Comparison of ENCODE assay signal across 19 cellular contexts in the genomic region with DNA sequence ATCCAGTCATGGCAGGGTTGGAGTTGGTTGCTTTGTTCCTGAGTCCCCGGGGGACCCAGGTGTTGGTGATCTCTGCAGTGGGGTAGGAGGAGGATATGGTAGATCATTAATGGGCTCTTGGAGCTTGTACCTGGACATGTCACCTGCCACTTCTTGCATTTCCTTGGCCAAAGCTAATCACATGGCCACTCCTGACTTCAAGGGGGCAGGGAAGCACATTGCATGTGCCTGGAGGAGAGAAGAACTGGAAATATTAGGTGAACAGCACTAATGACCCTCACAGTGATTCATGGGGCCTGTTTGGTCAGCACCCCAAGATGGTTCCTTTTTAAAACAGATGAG.
DNase-seq lines count a peak whose midpoint lies in the region; ATAC-seq and TF ChIP-seq lines count a peak whose summit lies in the region.
"Had no signal": no experiment of that assay in that cellular context is flagged by ENCODE, and none has a peak within 500 bp of the region (broad histone marks: within the 10 kb centered on the region; RNA-seq: fewer than 3 reads in every experiment).

No MANE protein-coding gene starts in this region.

- H4K20me1 ChIP-seq in GM23248 (ENCODE audit: insufficient read depth): no peaks in the 10 kb centered on the region

- H3K27ac ChIP-seq in GM23248 (peak overlapping the region; percentile 82; the same call in 1 of the 2 replicates), brain microvascular endothelial cell (peak overlapping the region; percentile 0), mesenchymal stem cell (ENCODE audit: low read length, poor library complexity, severe bottlenecking) (peak overlapping the region; percentile 58), stomach smooth muscle (ENCODE audit: low read length) (peak overlapping the region; percentile 66)

- H3K27me3 ChIP-seq in GM23248 (replicated peaks; ENCODE audit: insufficient read depth) (no peaks in the 10 kb centered on the region), brain microvascular endothelial cell (replicated peaks) (no peaks in the 10 kb centered on the region), mesenchymal stem cell (ENCODE audit: control insufficient read depth in 1 of 2, insufficient read depth in 1 of 2, low read length in 2 of 2) (no peaks in the 10 kb centered on the region), stomach smooth muscle (ENCODE audit: control insufficient read depth in 1 of 2, insufficient read depth in 2 of 2, low read length in 2 of 2) (no peaks in the 10 kb centered on the region)

- H3K9me2 ChIP-seq in GM23248 (ENCODE audit: insufficient read depth): no peaks in the 10 kb centered on the region

- H3K4me2 ChIP-seq in GM23248 (ENCODE audit: unreplicated experiment) (no peak overlapping the region), mesenchymal stem cell (ENCODE audit: low read length, poor library complexity, severe bottlenecking) (no peak overlapping the region)

- H3F3A ChIP-seq in GM23248 (ENCODE audit: insufficient read depth): peaks cover 19% of the 10 kb centered on the region

- H4K91ac ChIP-seq in mesenchymal stem cell (ENCODE audit: low read length): no peak overlapping the region

- no peak for TF ChIP-seq CTCF in brain microvascular endothelial cell (IDR thresholded peaks at IDR 0.05; ENCODE audit: low read depth, low read length, missing control alignments)

- H3K9ac ChIP-seq in GM23248 (no peak overlapping the region), mesenchymal stem cell (ENCODE audit: low read length) (no peak overlapping the region), stomach smooth muscle (ENCODE audit: low read length in 2 of 2) (no peak overlapping the region)

- no peak overlapping the region for H4K8ac ChIP-seq in mesenchymal stem cell (ENCODE audit: low read length)

- H3K14ac ChIP-seq in mesenchymal stem cell (ENCODE audit: low read length in 2 of 2): no peak overlapping the region

- WGBS in GM23248 (ENCODE audit: low coverage in 1 of 2, low lambda C conversion rate in 2 of 2, missing lambda C conversion rate in 2 of 2), 2 experiments: 92 to 100% methylated on average over 1 of the region's 1 CpG
- 58% methylated on average over 1 of the region's 1 CpG for WGBS in mesenchymal stem cell

- H2BK12ac ChIP-seq in mesenchymal stem cell (ENCODE audit: low read length in 2 of 2): no peak overlapping the region

- H3K79me1 ChIP-seq in mesenchymal stem cell (replicated peaks; ENCODE audit: low read length, poor library complexity, severe bottlenecking): peaks cover 12% of the 10 kb centered on the region

- no peaks in the 10 kb centered on the region for H3K79me2 ChIP-seq in GM23248 (ENCODE audit: insufficient read depth)

- H3K4me3 ChIP-seq in GM23248: no peak overlapping the region
- H3K4me3 ChIP-seq in brain microvascular endothelial cell (ENCODE audit: low read depth, low read length): no peak overlapping the region
- no peak overlapping the region for H3K4me3 ChIP-seq in mesenchymal stem cell (ENCODE audit: insufficient read depth in 1 of 2, low read depth in 1 of 2, low read length in 2 of 2)
- no peak overlapping the region for H3K4me3 ChIP-seq in stomach smooth muscle (ENCODE audit: low read length in 2 of 2)
- H3K4me3 ChIP-seq: K562 had no signal

- ATAC-seq in HG03280 (IDR thresholded peaks at IDR 0.05; ENCODE audit: unreplicated experiment) (no peak), HG03025 (IDR thresholded peaks at IDR 0.05; ENCODE audit: low FRiP score, unreplicated experiment) (no peak)
- ATAC-seq: activated CD4-positive, CD25-positive, alpha-beta regulatory T cell treated with anti-CD3 and anti-CD28 coated beads, Interleukin-2, amount 50 U/mL, for 24 hours; K562 had no signal

- H2AFZ ChIP-seq in GM23248 (no peak overlapping the region), mesenchymal stem cell (ENCODE audit: low read depth, low read length) (no peak overlapping the region)

- no peak overlapping the region for H3K4ac ChIP-seq in mesenchymal stem cell (ENCODE audit: low read depth in 1 of 2, low read length in 2 of 2)

- H3K36me3 ChIP-seq in GM23248 (ENCODE audit: low read depth) (no peaks in the 10 kb centered on the region), brain microvascular endothelial cell (replicated peaks) (no peaks in the 10 kb centered on the region), mesenchymal stem cell (ENCODE audit: control insufficient read depth in 1 of 2, insufficient read depth in 2 of 2, low read depth in 1 of 2, low read length in 2 of 2) (peaks cover 0 to 3% of the 10 kb centered on the region in 2 experiments), stomach smooth muscle (ENCODE audit: control insufficient read depth in 2 of 2, insufficient read depth in 2 of 2, low read length in 2 of 2) (no peaks in the 10 kb centered on the region)

- no peak overlapping the region for H2BK5ac ChIP-seq in mesenchymal stem cell (ENCODE audit: low read depth, low read length, poor library complexity, severe bottlenecking)

- peak overlapping the region; percentile 34 for H2AK5ac ChIP-seq in mesenchymal stem cell (ENCODE audit: low read length, severe bottlenecking)

- H3K4me1 ChIP-seq in GM23248 (ENCODE audit: insufficient read depth) (peaks cover 48% of the 10 kb centered on the region), mesenchymal stem cell (ENCODE audit: control insufficient read depth, insufficient read depth, low read depth, low read length) (peaks cover 39% of the 10 kb centered on the region), stomach smooth muscle (ENCODE audit: control insufficient read depth, insufficient read depth, low read length) (peaks cover 38% of the 10 kb centered on the region)

- no peak overlapping the region for H3K18ac ChIP-seq in mesenchymal stem cell (ENCODE audit: low read depth in 1 of 2, low read length in 2 of 2)

- no peaks in the 10 kb centered on the region for H3K9me3 ChIP-seq in GM23248 (ENCODE audit: low read depth)
- H3K9me3 ChIP-seq in mesenchymal stem cell (ENCODE audit: control insufficient read depth, low read length): no peaks in the 10 kb centered on the region
- no peaks in the 10 kb centered on the region for H3K9me3 ChIP-seq in stomach smooth muscle (ENCODE audit: control insufficient read depth in 2 of 2, low read length in 2 of 2)

- peak; percentile 13 for DNase-seq in GM23248
- no peak for DNase-seq in brain microvascular endothelial cell
- no peak for DNase-seq in mesenchymal stem cell
- DNase-seq in activated effector memory CD4-positive, alpha-beta T cell treated with anti-CD3 and anti-CD28 coated beads, Interleukin-2, amount 50 U/mL, for 16 hours: no peak
- DNase-seq in NCI-H2029 (lab: John Stamatoyannopoulos, UW): no peak
- DNase-seq: H7; head of caudate nucleus; immature natural killer cell; NCI-H1930; NCI-H446 treated with DMSO at 0.1 percent for 48 hours; right cardiac atrium; SIG-M5; stimulated activated naive CD4-positive, alpha-beta T cell; T-helper 2 cell had no signal

- in situ Hi-C loops in GM23248 (cut with MboI) (no loop called here), brain microvascular endothelial cell (cut with HindIII; ENCODE audit: low pct_ligation_motif_present, low sequenced_read_pairs) (loop anchor here (25.0 kb wide), 1 partner anchor 167 kb away; no protein-coding TSS in a partner anchor)

- H2BK15ac ChIP-seq in mesenchymal stem cell (ENCODE audit: low read depth, poor library complexity, severe bottlenecking): no peak overlapping the region

- H3K23ac ChIP-seq in mesenchymal stem cell (ENCODE audit: low read length in 2 of 2): no peak overlapping the region

- H2BK120ac ChIP-seq in mesenchymal stem cell (ENCODE audit: low read depth, low read length): no peak overlapping the region

Comparison
In these comparisons a context has a peak if more than half of its experiments do, and no peak if none do; other contexts are left out.
1. H3K27ac ChIP-seq: peak in every context shown above with its lines; median percentile 82 in GM23248; 66 in stomach smooth muscle; 58 in mesenchymal stem cell; 0 in brain microvascular endothelial cell.